19 cellular contexts compared by ENCODE assay signal in the genomic region with DNA sequence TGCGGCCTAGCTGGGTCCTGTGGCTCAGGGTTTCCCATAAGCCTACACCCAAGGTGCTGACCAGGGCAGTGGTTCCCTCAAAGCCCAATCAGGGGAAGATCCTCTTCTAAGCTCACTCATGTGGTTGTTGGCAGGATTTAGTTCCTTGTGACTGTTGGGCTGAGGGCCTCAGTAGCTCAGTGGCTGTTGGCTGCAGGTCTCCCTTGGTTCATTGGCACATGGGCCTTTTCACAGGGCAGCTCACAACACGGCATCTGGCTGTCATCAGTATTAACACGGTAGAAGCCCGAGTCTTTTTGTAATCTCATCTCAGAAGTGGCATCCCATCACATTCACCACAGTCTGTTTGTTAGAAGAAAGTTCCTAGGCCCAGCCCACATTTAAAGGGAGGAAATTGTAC.
"Had no signal": no experiment of that assay in that cellular context is flagged by ENCODE, and none has a peak within 500 bp of the region (broad histone marks: within the 10 kb centered on the region; RNA-seq: fewer than 3 reads in every experiment).

No MANE protein-coding gene starts in this region.

- H3K4me3 Mint-ChIP-seq: endodermal cell; naive thymus-derived CD8-positive, alpha-beta T cell had no signal

- H3K4me3 ChIP-seq: colonic mucosa, hepatocyte, mucosa of descending colon, psoas muscle, sigmoid colon, skin epidermis, stomach, thoracic aorta, upper lobe of left lung, vagina had no signal

- H2AFZ ChIP-seq: hepatocyte, parathyroid adenoma had no signal

- H3K36me3 ChIP-seq: colonic mucosa, sigmoid colon, stomach, thoracic aorta, upper lobe of left lung, vagina had no signal

- ATAC-seq: mucosa of descending colon; naive thymus-derived CD8-positive, alpha-beta T cell; psoas muscle had no signal

- H3K4me2 ChIP-seq: hepatocyte had no signal

- H3K4me1 ChIP-seq: colonic mucosa, parathyroid adenoma, psoas muscle, upper lobe of left lung, vagina had no signal

- H3K27ac ChIP-seq: colonic mucosa, hepatocyte, parathyroid adenoma, psoas muscle, sigmoid colon, skin epidermis, stomach, thoracic aorta, upper lobe of left lung, vagina had no signal

- H3K27me3 ChIP-seq: colonic mucosa, hepatocyte, sigmoid colon, stomach, upper lobe of left lung, vagina had no signal

- H3K9me3 ChIP-seq: colonic mucosa, mucosa of descending colon, psoas muscle, sigmoid colon, stomach, thoracic aorta, upper lobe of left lung, vagina had no signal

- H3K9ac ChIP-seq: parathyroid adenoma had no signal

- H3K27me3 Mint-ChIP-seq: naive thymus-derived CD8-positive, alpha-beta T cell had no signal

- H3K36me3 Mint-ChIP-seq: naive thymus-derived CD8-positive, alpha-beta T cell had no signal

- H3K27ac Mint-ChIP-seq: endodermal cell had no signal

- H3K79me2 ChIP-seq: hepatocyte, parathyroid adenoma had no signal

- DNase-seq: colonic mucosa; effector CD4-positive, alpha-beta T cell; endodermal cell; erythroblast; foreskin melanocyte; head of caudate nucleus; mucosa of descending colon; naive thymus-derived CD8-positive, alpha-beta T cell; psoas muscle; sigmoid colon; stimulated activated naive CD4-positive, alpha-beta T cell; stomach; substantia nigra; upper lobe of left lung had no signal
